ENCODE assay signal across 21 cellular contexts in genomic region chr5:60285910-60286309, GRCh38.
DNase-seq lines count a peak whose midpoint lies in the region; FAIRE-seq and TF ChIP-seq lines count a peak whose summit lies in the region.
"Had no signal": no experiment of that assay in that cellular context is flagged by ENCODE, and none has a peak within 500 bp of the region (broad histone marks: within the 10 kb centered on the region; RNA-seq: fewer than 3 reads in every experiment).

No MANE protein-coding gene starts in this region.

- H3K4me1 ChIP-seq in kidney (ENCODE audit: control insufficient read depth in 1 of 2, insufficient read depth in 1 of 2, low read depth in 1 of 2, low read length in 2 of 2) (no peaks in the 10 kb centered on the region), tibial artery (peaks cover 0 to 17% (median 4%) of the 10 kb centered on the region in 4 donors), breast epithelium (no peaks in the 10 kb centered on the region)

- FAIRE-seq in kidney (lab: Jason Lieb, UNC) = no peak
- FAIRE-seq: D721Med, GM18507, H54, RCC 7860 had no signal

- DNase-seq in NOMO-1 treated with dmso at 0.1 percent for 144 hours (lab: John Stamatoyannopoulos, UW; ENCODE audit: unreplicated experiment) (peak; percentile 29), kidney (no peak), tibial artery (no peak), mesenteric fat pad (ENCODE audit: low spot score) (no peak), foreskin fibroblast (no peak), breast epithelium (ENCODE audit: low spot score in 2 of 2) (no peak)
- DNase-seq: CD4-positive, CD25-positive, alpha-beta regulatory T cell; MV-4-11; NCI-H1105; NCI-H146; NCI-H2081; NCI-H2227 treated with DMSO at 0.1 percent for 48 hours; NCI-H526 treated with DMSO at 0.1 percent for 48 hours; SIG-M5; SK-N-SH had no signal

- H3K9me3 ChIP-seq in kidney (ENCODE audit: control insufficient read depth in 1 of 2, low read length in 2 of 2) (no peaks in the 10 kb centered on the region), tibial artery (no peaks in the 10 kb centered on the region), breast epithelium (no peaks in the 10 kb centered on the region)
- H3K9me3 ChIP-seq: BLaER1, SK-N-SH had no signal

- TF ChIP-seq POLR2A in breast epithelium (IDR thresholded peaks at IDR 0.05) = no peak

- H3K27ac ChIP-seq in 22Rv1 (peak overlapping the region; percentile 100), kidney (ENCODE audit: low read depth in 2 of 2, low read length in 2 of 2) (peak overlapping the region in 1 of 2 donors; percentile 71), tibial artery (peak overlapping the region; percentile 60 to 65), breast epithelium (no peak overlapping the region)
- H3K27ac ChIP-seq: BLaER1 had no signal

- no peak for TF ChIP-seq CTCF in 22Rv1 (IDR thresholded peaks at IDR 0.05)
- TF ChIP-seq CTCF in kidney (IDR thresholded peaks at IDR 0.05; ENCODE audit: borderline replicate concordance, extremely low read depth, insufficient read depth) = no peak
- no peak for TF ChIP-seq CTCF in tibial artery (IDR thresholded peaks at IDR 0.05)
- no peak for TF ChIP-seq CTCF in foreskin fibroblast (IDR thresholded peaks at IDR 0.05; ENCODE audit: low read depth, low read length)
- no peak for TF ChIP-seq CTCF in breast epithelium (IDR thresholded peaks at IDR 0.05)

- H3K27me3 ChIP-seq in tibial artery (no peaks in the 10 kb centered on the region), breast epithelium (no peaks in the 10 kb centered on the region)
- H3K27me3 ChIP-seq: BLaER1 had no signal

- H3K36me3 ChIP-seq in kidney (ENCODE audit: control insufficient read depth in 1 of 2, insufficient read depth in 2 of 2, low read length in 2 of 2) = no peaks in the 10 kb centered on the region
- H3K36me3 ChIP-seq in tibial artery = no peaks in the 10 kb centered on the region
- H3K36me3 ChIP-seq in breast epithelium = no peaks in the 10 kb centered on the region
- H3K36me3 ChIP-seq: BLaER1 had no signal

- intact Hi-C loops in kidney (cut with DNase I) (no loop called here), tibial artery (cut with DNase I; ENCODE audit: low total_unique reads) (no loop called here), breast epithelium (cut with DNase I; ENCODE audit: low total_unique reads) (no loop called here)

- peak overlapping the region; percentile 10 to 39 for H3K4me3 ChIP-seq in kidney (ENCODE audit: low read length in 2 of 2)
- peak overlapping the region in 1 of 2 donors; percentile 25 for H3K4me3 ChIP-seq in tibial artery
- no peak overlapping the region for H3K4me3 ChIP-seq in foreskin fibroblast (ENCODE audit: low read depth in 1 of 2, low read length in 2 of 2)
- no peak overlapping the region for H3K4me3 ChIP-seq in breast epithelium
- H3K4me3 ChIP-seq: BLaER1 had no signal

- H3K9ac ChIP-seq in kidney (ENCODE audit: low read length in 2 of 2) = peak overlapping the region in 1 of 2 donors; percentile 39
- H3K9ac ChIP-seq: BLaER1, SK-N-SH had no signal

Comparison
In these comparisons a context has a peak if more than half of its experiments do, and no peak if none do; other contexts are left out.
1. H3K27ac ChIP-seq: peak in 22Rv1 (single experiment) and tibial artery (2 of 2); none in breast epithelium (0 of 2).
2. H3K4me3 ChIP-seq: peak in kidney (2 of 2); none in foreskin fibroblast (0 of 2) and breast epithelium (0 of 3).